In genomic region chr22:19966908-19967750, GRCh38 we compare ENCODE assay signal across 1 cellular context.
TF ChIP-seq lines count a peak whose summit lies in the region.

No MANE protein-coding gene starts in this region.

TF ChIP-seq in endothelial cell of umbilical vein, 7 proteins besides CTCF, POLR2A, EP300 and RAD21:
- TF ChIP-seq, protein P1, sequence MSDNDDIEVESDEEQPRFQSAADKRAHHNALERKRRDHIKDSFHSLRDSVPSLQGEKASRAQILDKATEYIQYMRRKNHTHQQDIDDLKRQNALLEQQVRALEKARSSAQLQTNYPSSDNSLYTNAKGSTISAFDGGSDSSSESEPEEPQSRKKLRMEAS (IDR thresholded peaks at IDR 0.05; ENCODE audit: insufficient read depth, insufficient read length): no peak
- TF ChIP-seq POLR2AphosphoS5 (IDR thresholded peaks at IDR 0.05; ENCODE audit: insufficient read depth, low read depth, low read length): peak; percentile 10
TF ChIP-seq in endothelial cell of umbilical vein: peak in this region for 1.
